ENCODE assay signal across 8 cellular contexts in genomic region chr6:131807644-131808459, GRCh38. TPM values are rescaled to one million over a fixed set of nuclear protein-coding genes. Genes with fewer than 3 reads are reported as not detected.
A peak's percentile ranks its signal among the peaks of the same experiment; 100 is the strongest.
DNase-seq lines count a peak whose midpoint lies in the region; ATAC-seq and TF ChIP-seq lines count a peak whose summit lies in the region.

Gene ENPP1 (plus strand): TSS chr6:131808020. CDS start chr6:131808036, 16 bp downstream.

- DNase-seq in NCI-H2227 (lab: John Stamatoyannopoulos, UW; ENCODE audit: unreplicated experiment) (peak; percentile 15), NCI-H2227 treated with DMSO at 0.1 percent for 48 hours (lab: John Stamatoyannopoulos, UW) (no peak), NT2/D1 (ENCODE audit: low read depth, low spot score) (peak; percentile 38), activated T-cell treated with anti-CD3 and anti-CD28 coated beads for 24 hours (ENCODE audit: low read depth) (peak; percentile 15), epithelial cell of proximal tubule (ENCODE audit: low read depth) (no peak), middle frontal gyrus (ENCODE audit: extremely low spot score, low spot score) (peak; percentile 52)
- DNase-seq in stimulated activated CD8-positive, alpha-beta memory T cell treated with anti-CD3 and anti-CD28 coated beads, Interleukin-2, amount 100 ng/mL, for 48 hours (ENCODE audit: low read depth in 2 of 2), result peak; percentile 33

- peaks cover 30% of the 10 kb centered on the region for H3K27me3 ChIP-seq in NT2/D1 (ENCODE audit: insufficient read depth, insufficient read length)

- H3K4me3 ChIP-seq in NT2/D1 (ENCODE audit: insufficient read length, low read depth) (peak within 1 kb of the TSS; percentile 84), epithelial cell of proximal tubule (ENCODE audit: low read depth, low read length) (peak within 1 kb of the TSS; percentile 62)

- no peaks in the 10 kb centered on the region for H3K4me1 ChIP-seq in NT2/D1 (ENCODE audit: insufficient read depth, insufficient read length)

- TF ChIP-seq CTCF in epithelial cell of proximal tubule (conservative IDR thresholded peaks at IDR 0.05; ENCODE audit: low read depth, low read length), result peak; percentile 27

- ATAC-seq in HG03159 (IDR thresholded peaks at IDR 0.05; ENCODE audit: unreplicated experiment), result peak; percentile 68

- H3K9ac ChIP-seq in NT2/D1 (ENCODE audit: insufficient read length, low read depth), result peak within 1 kb of the TSS; percentile 82

- H3K36me3 ChIP-seq in NT2/D1 (ENCODE audit: insufficient read depth, insufficient read length, low read length), result no peaks in the 10 kb centered on the region

- H3K9me3 ChIP-seq in NT2/D1 (ENCODE audit: insufficient read depth, low read length), result no peaks in the 10 kb centered on the region

RNA-seq across cellular contexts. Expression of gene ENPP1, which starts in this region (rescaled TPM):
- total RNA-seq in epithelial cell of proximal tubule, result 2.2 and 3.5 TPM in 2 replicates

Comparison
In these comparisons a context has a peak if more than half of its experiments do, and no peak if none do; other contexts are left out.
1. DNase-seq: peak in NCI-H2227 (single experiment), NT2/D1 (single experiment), activated T-cell treated with anti-CD3 and anti-CD28 coated beads for 24 hours (single experiment), middle frontal gyrus (single experiment) and stimulated activated CD8-positive, alpha-beta memory T cell treated with anti-CD3 and anti-CD28 coated beads, Interleukin-2, amount 100 ng/mL, for 48 hours (2 of 2); none in NCI-H2227 treated with DMSO at 0.1 percent for 48 hours (single experiment) and epithelial cell of proximal tubule (single experiment).